ENCODE assay signal across 8 cellular contexts in the genomic region with DNA sequence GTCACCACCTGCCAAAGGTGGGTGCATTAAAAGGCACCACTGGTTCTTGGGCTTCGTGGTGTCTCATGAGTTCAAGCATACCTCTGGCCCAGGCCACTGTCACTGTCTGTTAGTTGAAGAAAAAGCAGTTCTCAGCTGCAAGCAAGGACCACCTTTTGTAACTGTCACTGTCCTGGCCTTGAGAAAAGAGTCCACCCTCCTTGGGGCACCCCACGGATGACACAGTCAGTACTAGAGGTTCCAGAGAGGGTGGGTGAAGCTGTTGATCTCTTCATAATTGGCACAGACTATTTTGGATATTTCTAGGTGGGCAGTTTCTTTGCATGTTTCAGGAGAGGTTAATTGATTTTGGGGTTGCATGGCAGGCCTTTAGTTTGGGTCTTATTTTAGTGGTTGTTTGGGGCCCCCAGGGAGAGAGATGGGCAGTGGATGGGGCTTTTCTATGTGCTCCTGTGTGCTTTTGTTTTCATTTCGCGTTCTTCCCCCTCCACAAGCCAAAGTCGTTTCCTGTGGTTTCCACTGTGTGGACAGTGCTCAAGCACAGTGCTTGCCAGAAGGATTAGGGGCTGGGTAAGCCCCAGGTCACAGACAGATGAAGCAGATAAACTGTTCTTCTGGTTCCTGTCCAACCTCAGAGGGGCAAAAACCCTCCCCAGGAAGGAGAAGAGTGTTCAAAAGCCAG.
A peak's percentile ranks its signal among the peaks of the same experiment; 100 is the strongest.
DNase-seq lines count a peak whose midpoint lies in the region; ATAC-seq and TF ChIP-seq lines count a peak whose summit lies in the region.

No MANE protein-coding gene starts in this region.

- DNase-seq in KBM-7 (peak; percentile 91), body of pancreas (no peak), NCI-H2227 (lab: John Stamatoyannopoulos, UW; ENCODE audit: unreplicated experiment) (no peak), DMS153 (lab: John Stamatoyannopoulos, UW) (no peak), erythroblast (lab: John Stamatoyannopoulos, UW) (no peak)
- peak in 1 of 2 donors; percentile 12 for DNase-seq in central memory CD8-positive, alpha-beta T cell (ENCODE audit: low spot score in 2 of 2)

- H3K4me3 Mint-ChIP-seq in central memory CD8-positive, alpha-beta T cell = peak overlapping the region; percentile 42

- intact Hi-C loops in body of pancreas (cut with DNase I) = no loop called here

- ATAC-seq in GM18502 (IDR thresholded peaks at IDR 0.05; ENCODE audit: poor library complexity, unreplicated experiment) (peak; percentile 98), GM21619 (IDR thresholded peaks at IDR 0.05; ENCODE audit: unreplicated experiment) (peak; percentile 94), body of pancreas (no peak)
- ATAC-seq in central memory CD8-positive, alpha-beta T cell (replicated peaks; ENCODE audit: extremely low read depth, poor library complexity, severe bottlenecking) = peak; percentile 86

- in situ Hi-C loops in KBM-7 (cut with MboI; ENCODE audit: low pct_unique_long_range_greater_than_20kb, low sequenced_read_pairs) = no loop called here

- TF ChIP-seq POLR2A in body of pancreas (IDR thresholded peaks at IDR 0.05) = no peak
- no peak for TF ChIP-seq POLR2A in erythroblast (IDR thresholded peaks at IDR 0.05; ENCODE audit: low read length)

- no peaks in the 10 kb centered on the region for H3K4me1 ChIP-seq in body of pancreas

- no peaks in the 10 kb centered on the region for H3K27me3 ChIP-seq in body of pancreas

- H3K27ac Mint-ChIP-seq in central memory CD8-positive, alpha-beta T cell (ENCODE audit: low read depth) = peak overlapping the region; percentile 66

- H3K4me3 ChIP-seq in body of pancreas = no peak overlapping the region

- H3K9me3 ChIP-seq in body of pancreas = no peaks in the 10 kb centered on the region

- no peaks in the 10 kb centered on the region for H3K27me3 Mint-ChIP-seq in central memory CD8-positive, alpha-beta T cell

- H3K27ac ChIP-seq in body of pancreas = no peak overlapping the region

- H3K4me1 Mint-ChIP-seq in central memory CD8-positive, alpha-beta T cell = peaks cover 24% of the 10 kb centered on the region

- H3K9me3 Mint-ChIP-seq in central memory CD8-positive, alpha-beta T cell = no peaks in the 10 kb centered on the region

- WGBS in body of pancreas, 2 donors = 48 to 71% methylated on average over 2 to 5 of the region's 5 CpGs

- TF ChIP-seq CTCF in body of pancreas (IDR thresholded peaks at IDR 0.05) = no peak

- H3K36me3 ChIP-seq in body of pancreas (replicated peaks in 1 of 2; ENCODE audit: insufficient read depth in 1 of 2, low read depth in 2 of 2) = no peaks in the 10 kb centered on the region

- no peaks in the 10 kb centered on the region for H3K36me3 Mint-ChIP-seq in central memory CD8-positive, alpha-beta T cell (ENCODE audit: insufficient read depth)
